Comparison of ENCODE assay signal across 18 cellular contexts in the genomic region with DNA sequence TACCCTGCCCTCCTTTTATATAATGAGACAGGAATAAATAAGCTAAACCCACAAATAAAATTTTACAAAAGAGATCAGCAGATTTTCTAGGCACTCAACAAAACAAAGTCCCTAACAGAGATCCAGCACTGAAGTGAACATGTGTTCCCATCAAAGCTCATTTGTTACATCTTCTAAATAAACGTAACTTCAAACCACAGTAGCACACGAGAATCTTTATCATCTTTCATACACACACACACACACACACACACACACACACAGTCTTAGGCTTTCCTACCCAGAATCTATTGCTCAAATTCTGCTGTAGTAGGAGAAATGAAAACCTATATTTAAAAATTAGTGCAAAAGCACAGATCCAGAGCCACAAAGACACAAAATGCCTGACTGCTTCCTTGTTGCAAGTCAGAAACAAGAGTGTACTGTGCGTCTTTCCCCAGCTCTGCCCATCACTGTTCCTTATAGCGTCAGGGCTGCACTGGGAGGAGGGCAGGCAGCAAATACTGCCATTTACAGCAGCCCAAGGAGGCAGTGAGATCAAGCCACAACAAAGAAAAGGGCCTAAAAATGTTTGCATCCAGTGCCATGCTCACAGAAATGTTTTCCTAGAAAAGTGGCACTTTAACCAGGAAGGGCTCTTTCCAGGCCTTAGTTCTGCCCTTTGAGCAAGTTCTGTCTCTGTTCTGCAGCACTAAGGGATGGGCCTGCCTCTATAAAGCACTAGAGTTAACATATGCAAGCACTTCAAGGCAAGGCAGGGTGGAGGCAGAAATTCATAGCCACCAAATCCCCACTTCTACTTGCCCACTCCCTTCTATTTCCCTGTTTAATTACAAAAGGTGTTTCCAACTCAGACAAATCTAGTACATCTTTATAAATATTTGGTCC. TPM values are rescaled to one million over a fixed set of nuclear protein-coding genes. Genes with fewer than 3 reads are reported as not detected.
A peak's percentile ranks its signal among the peaks of the same experiment; 100 is the strongest.
DNase-seq lines count a peak whose midpoint lies in the region; ATAC-seq, FAIRE-seq and TF ChIP-seq lines count a peak whose summit lies in the region.
"Had no signal": no experiment of that assay in that cellular context is flagged by ENCODE, and none has a peak within 500 bp of the region (broad histone marks: within the 10 kb centered on the region; RNA-seq: fewer than 3 reads in every experiment).

No MANE protein-coding gene starts in this region.

- H3K36me3 ChIP-seq in HepG2 (replicated peaks in 1 of 2; ENCODE audit: control insufficient read depth in 1 of 2, insufficient read depth in 2 of 2, low read length in 2 of 2) (peaks cover 3 to 24% of the 10 kb centered on the region in 2 experiments), right lobe of liver (peaks cover 0 to 5% (median 2%) of the 10 kb centered on the region in 4 donors), upper lobe of right lung (peaks cover 24% of the 10 kb centered on the region), MG63 (peaks cover 4% of the 10 kb centered on the region; the same call in 1 of the 2 replicates)
- H3K36me3 ChIP-seq in naive thymus-derived CD4-positive, alpha-beta T cell (ENCODE audit: control insufficient read depth in 2 of 3, insufficient read depth in 3 of 3, low read length in 3 of 3) = peaks cover 0 to 14% (median 0%) of the 10 kb centered on the region in 3 experiments

- no peaks in the 10 kb centered on the region for H3K27me3 ChIP-seq in HepG2 (ENCODE audit: control insufficient read depth in 1 of 2, insufficient read depth in 2 of 2, low read length in 2 of 2)
- no peaks in the 10 kb centered on the region for H3K27me3 ChIP-seq in right lobe of liver
- no peaks in the 10 kb centered on the region for H3K27me3 ChIP-seq in naive thymus-derived CD4-positive, alpha-beta T cell (ENCODE audit: control insufficient read depth in 2 of 2, insufficient read depth in 2 of 2, low read length in 2 of 2)
- H3K27me3 ChIP-seq in upper lobe of right lung = no peaks in the 10 kb centered on the region
- no peaks in the 10 kb centered on the region for H3K27me3 ChIP-seq in MG63
- H3K27me3 ChIP-seq: body of pancreas, neutrophil, upper lobe of left lung had no signal

- intact Hi-C loops in HepG2 (cut with micrococcal nuclease; ENCODE audit: unreplicated experiment) = no loop called here
- intact Hi-C loops in right lobe of liver (cut with DNase I) = no loop called here
- intact Hi-C loops in naive thymus-derived CD4-positive, alpha-beta T cell (cut with micrococcal nuclease) = no loop called here
- intact Hi-C loops in upper lobe of right lung (cut with DNase I) = no loop called here

- TF ChIP-seq RAD21 in HepG2 (CRISPR knock-in tag; IDR thresholded peaks at IDR 0.05) = no peak

- TF ChIP-seq CTCF in HepG2 (CRISPR knock-in tag; IDR thresholded peaks at IDR 0.05) (no peak), right lobe of liver (IDR thresholded peaks at IDR 0.05) (no peak), choroid plexus epithelial cell (conservative IDR thresholded peaks at IDR 0.05; ENCODE audit: low read depth, low read length) (no peak), upper lobe of right lung (IDR thresholded peaks at IDR 0.05) (no peak)

- in situ Hi-C loops in HepG2 (cut with HindIII; ENCODE audit: extremely low pct_ligation_motif_present, low pct_unique_long_range_greater_than_20kb) = no loop called here

- H3K4me3 Mint-ChIP-seq in naive thymus-derived CD4-positive, alpha-beta T cell = peak overlapping the region in 9 of 10 donors; percentile 4 to 81 (median 41)

- no peak for FAIRE-seq in HepG2 (lab: Jason Lieb, UNC)

- peaks cover 47% of the 10 kb centered on the region for H3K4me1 ChIP-seq in HepG2 (ENCODE audit: insufficient read depth, low read length)
- H3K4me1 ChIP-seq in right lobe of liver = peaks cover 0 to 20% (median 8%) of the 10 kb centered on the region in 4 donors
- H3K4me1 ChIP-seq in naive thymus-derived CD4-positive, alpha-beta T cell (ENCODE audit: control insufficient read depth in 2 of 2, insufficient read depth in 2 of 2, low read length in 2 of 2) = peaks cover 13 to 18% of the 10 kb centered on the region in 2 donors
- peaks cover 41% of the 10 kb centered on the region for H3K4me1 ChIP-seq in upper lobe of right lung

- H3K27me3 Mint-ChIP-seq in naive thymus-derived CD4-positive, alpha-beta T cell = no peaks in the 10 kb centered on the region

- H4K20me1 ChIP-seq in HepG2 (ENCODE audit: insufficient read depth, low read length) = peaks cover 9% of the 10 kb centered on the region; the same call in 1 of the 2 replicates

- H3K4me1 Mint-ChIP-seq in naive thymus-derived CD4-positive, alpha-beta T cell = peaks cover 27 to 69% (median 54%) of the 10 kb centered on the region in 7 donors

- CTCF ChIA-PET in HepG2 (lab: Yijun Ruan, JAX; ENCODE audit: low intra/inter-chr PET ratio, low total read pairs) = no interaction called here
- CTCF ChIA-PET in naive thymus-derived CD4-positive, alpha-beta T cell (lab: Charles Lee) = no interaction called here

- H3K79me2 ChIP-seq in HepG2 (ENCODE audit: insufficient read depth, low read length) = peaks cover 73% of the 10 kb centered on the region

- H3K9ac ChIP-seq in HepG2 (ENCODE audit: insufficient read depth, low read depth, low read length) = no peak overlapping the region

- TF ChIP-seq EP300 in HepG2 (IDR thresholded peaks at IDR 0.05; ENCODE audit: low read depth in 2 of 2, low read length in 2 of 2) (no peak), HepG2 (CRISPR knock-in tag; IDR thresholded peaks at IDR 0.05; ENCODE audit: borderline replicate concordance) (no peak)

- no peak overlapping the region for H2AFZ ChIP-seq in HepG2 (ENCODE audit: low read length)

- BruUV-seq in HepG2 (replicated peaks; lab: Mats Ljungman, UMichigan) = no TSS peak

- H3K27ac Mint-ChIP-seq in naive thymus-derived CD4-positive, alpha-beta T cell = peak overlapping the region in 8 of 9 donors; percentile 32 to 79 (median 68)

- H3K9me3 ChIP-seq in HepG2 (ENCODE audit: low read length) = no peaks in the 10 kb centered on the region
- H3K9me3 ChIP-seq in right lobe of liver = no peaks in the 10 kb centered on the region
- H3K9me3 ChIP-seq in naive thymus-derived CD4-positive, alpha-beta T cell (ENCODE audit: control insufficient read depth in 2 of 3, low read length in 3 of 3) = no peaks in the 10 kb centered on the region
- H3K9me3 ChIP-seq in upper lobe of right lung = no peaks in the 10 kb centered on the region
- no peaks in the 10 kb centered on the region for H3K9me3 ChIP-seq in MG63
- H3K9me3 ChIP-seq: body of pancreas, neutrophil, upper lobe of left lung had no signal

- H3K4me3 ChIP-seq in HepG2 (replicated peaks in 1 of 3; ENCODE audit: insufficient read depth in 1 of 3, low read depth in 2 of 3, low read length in 3 of 3) (no peak overlapping the region), right lobe of liver (no peak overlapping the region), choroid plexus epithelial cell (ENCODE audit: low read depth, low read length) (no peak overlapping the region), upper lobe of right lung (no peak overlapping the region), MG63 (no peak overlapping the region)
- no peak overlapping the region for H3K4me3 ChIP-seq in naive thymus-derived CD4-positive, alpha-beta T cell (ENCODE audit: low read length)
- H3K4me3 ChIP-seq: body of pancreas, upper lobe of left lung had no signal

- peak; percentile 30; the same call in 1 of the 3 replicates for ATAC-seq in HepG2
- ATAC-seq in right lobe of liver = no peak
- ATAC-seq in naive thymus-derived CD4-positive, alpha-beta T cell = no peak
- ATAC-seq in upper lobe of right lung = peak; percentile 43
- ATAC-seq in activated CD4-positive, CD25-positive, alpha-beta regulatory T cell treated with anti-CD3 and anti-CD28 coated beads, Interleukin-2, amount 50 U/mL, for 24 hours = no peak
- ATAC-seq: body of pancreas, SK-N-SH treated with all-trans-retinoic acid at 6 μM for 48 hours had no signal

- TF ChIP-seq POLR2A in HepG2 (IDR thresholded peaks at IDR 0.05; ENCODE audit: insufficient read depth in 1 of 2, low read depth in 2 of 2, low read length in 2 of 2) (no peak), right lobe of liver (IDR thresholded peaks at IDR 0.05) (no peak)

- POLR2A ChIA-PET in HepG2 (lab: Yijun Ruan, JAX) = no interaction called here
- POLR2A ChIA-PET in naive thymus-derived CD4-positive, alpha-beta T cell (lab: Charles Lee) = no interaction called here

- H3K36me3 Mint-ChIP-seq in naive thymus-derived CD4-positive, alpha-beta T cell = peaks cover 0 to 20% (median 18%) of the 10 kb centered on the region in 5 donors

- H3K9me3 Mint-ChIP-seq in naive thymus-derived CD4-positive, alpha-beta T cell = no peaks in the 10 kb centered on the region

- DNase-seq in HepG2 (ENCODE audit: low spot score) (no peak), right lobe of liver (no peak), choroid plexus epithelial cell (ENCODE audit: low read depth) (peak; percentile 30), upper lobe of right lung (peak; percentile 5), MG63 (no peak)
- DNase-seq in naive thymus-derived CD4-positive, alpha-beta T cell = peak in 1 of 9 donors; percentile 17
- no peak for DNase-seq in stimulated activated CD4-positive, alpha-beta T cell treated with anti-CD3 and anti-CD28 coated beads, Interleukin-2, amount 100 ng/mL, for 48 hours
- DNase-seq: activated T-cell treated with anti-CD3 and anti-CD28 coated beads, Interleukin-2, amount 50 U/mL, for 1 hour; body of pancreas; kidney glomerular epithelial cell; NCI-H1092; NCI-H345; WERI-Rb-1 had no signal

- peak overlapping the region; percentile 25 for H3K4me2 ChIP-seq in HepG2 (ENCODE audit: low read depth, low read length)

- peak overlapping the region; percentile 60 for H3K27ac ChIP-seq in HepG2 (ENCODE audit: extremely low read length, insufficient read depth, low read length)
- no peak overlapping the region for H3K27ac ChIP-seq in right lobe of liver
- H3K27ac ChIP-seq in naive thymus-derived CD4-positive, alpha-beta T cell (ENCODE audit: low read depth, low read length) = no peak overlapping the region
- no peak overlapping the region for H3K27ac ChIP-seq in upper lobe of right lung
- H3K27ac ChIP-seq: neutrophil had no signal

- WGBS in HepG2 (ENCODE audit: low lambda C conversion rate) = 81% methylated on average over 4 of the region's 4 CpGs
- WGBS in right lobe of liver (ENCODE audit: insufficient coverage, low coverage, low lambda C conversion rate, missing lambda C conversion rate) = 81% methylated on average over 2 of the region's 4 CpGs

RNA-seq across cellular contexts. Expression of gene IP6K1, which starts 6.0 kb away (rescaled TPM):
- total RNA-seq in HepG2 (2016; rRNA removed; fragmentation: Illumina TruSeq; extraction: Trizol) = 17.7 and 20.0 TPM in 2 replicates
- total RNA-seq in HepG2 (2016; cell fraction: cytosol; rRNA removed; fragmentation: Illumina TruSeq; extraction: Trizol; ENCODE audit: low read depth) = 2.3 and 2.4 TPM in 2 replicates
- total RNA-seq in HepG2 (2016; cell fraction: insoluble cytoplasmic fraction; rRNA removed; fragmentation: Illumina TruSeq; extraction: Trizol) = 18.9 TPM in 2 replicates
- total RNA-seq in HepG2 (2016; cell fraction: membrane; rRNA removed; fragmentation: Illumina TruSeq; extraction: Trizol) = 10.5 and 11.3 TPM in 2 replicates
- total RNA-seq in HepG2 (2016; cell fraction: nucleus; rRNA removed; fragmentation: Illumina TruSeq; extraction: Trizol) = 14.7 and 20.3 TPM in 2 replicates
- polyA plus RNA-seq in HepG2 (2011; rRNA removed) = 29.7 and 38.8 TPM in 2 replicates
- polyA plus RNA-seq in HepG2 (2011; cell fraction: cytosol; rRNA removed) = 15.7 and 20.5 TPM in 2 replicates
- polyA plus RNA-seq in HepG2 (2011; cell fraction: nucleus; rRNA removed) = 37.9 and 43.4 TPM in 2 replicates
- polyA plus RNA-seq in HepG2 (2012) = 17.1 and 20.6 TPM in 2 replicates
- 1.5 and 2.0 TPM in 2 replicates for polyA plus RNA-seq in HepG2 (2016; cell fraction: cytosol; fragmentation: Illumina TruSeq; extraction: Trizol; ENCODE audit: low read depth)
- polyA plus RNA-seq in HepG2 (2016; cell fraction: insoluble cytoplasmic fraction; fragmentation: Illumina TruSeq; extraction: Trizol; ENCODE audit: low read depth) = 13.9 and 19.8 TPM in 2 replicates
- polyA plus RNA-seq in HepG2 (2016; cell fraction: membrane; fragmentation: Illumina TruSeq; extraction: Trizol; ENCODE audit: low read depth) = 6.2 and 7.7 TPM in 2 replicates
- 23.1 and 24.9 TPM in 2 replicates for polyA plus RNA-seq in HepG2 (2016; cell fraction: nucleus; fragmentation: Illumina TruSeq; extraction: Trizol; ENCODE audit: insufficient read depth, low read depth)
- polyA minus RNA-seq in HepG2 (2011; rRNA and poly(A)+ RNA removed; ENCODE audit: low replicate concordance) = 99.3 and 116 TPM in 2 replicates
- polyA minus RNA-seq in HepG2 (2011; cell fraction: cytosol; rRNA and poly(A)+ RNA removed) = 24.3 and 30.4 TPM in 2 replicates
- polyA minus RNA-seq in HepG2 (2011; cell fraction: nucleus; rRNA and poly(A)+ RNA removed) = 29.6 and 33.9 TPM in 2 replicates
- total RNA-seq in right lobe of liver = 10 to 100 TPM; 12.6 to 19.6 (median 16.2) TPM
- 10 to 100 TPM; 41.8 to 57.0 (median 47.3) TPM for total RNA-seq in naive thymus-derived CD4-positive, alpha-beta T cell
- polyA plus RNA-seq in naive thymus-derived CD4-positive, alpha-beta T cell = 10 to 100 TPM; 18.4 to 36.3 TPM
- total RNA-seq in upper lobe of right lung = 39.5 TPM
- total RNA-seq in MG63 (2014; rRNA removed; shearing (Covaris generic); ENCODE audit: low replicate concordance) = 10.9 and 19.5 TPM in 2 replicates

RNA-seq across cellular contexts. Expression of gene CDHR4, which starts 19.3 kb away (rescaled TPM):
- total RNA-seq in HepG2 (2016; rRNA removed; fragmentation: Illumina TruSeq; extraction: Trizol) (not detected in 2 replicates), right lobe of liver (not detected), upper lobe of right lung (not detected)
- not detected in 2 replicates for total RNA-seq in HepG2 (2016; cell fraction: cytosol; rRNA removed; fragmentation: Illumina TruSeq; extraction: Trizol; ENCODE audit: low read depth)
- total RNA-seq in HepG2 (2016; cell fraction: insoluble cytoplasmic fraction; rRNA removed; fragmentation: Illumina TruSeq; extraction: Trizol) = not detected in 2 replicates
- not detected in 2 replicates for total RNA-seq in HepG2 (2016; cell fraction: membrane; rRNA removed; fragmentation: Illumina TruSeq; extraction: Trizol)
- total RNA-seq in HepG2 (2016; cell fraction: nucleus; rRNA removed; fragmentation: Illumina TruSeq; extraction: Trizol) = not detected in 2 replicates
- 0.21 and 0.26 TPM in 2 replicates for polyA plus RNA-seq in HepG2 (2011; rRNA removed)
- polyA plus RNA-seq in HepG2 (2011; cell fraction: cytosol; rRNA removed) = 0.08 TPM in 1 of 2 replicates, not detected in the other
- 0.98 and 1.7 TPM in 2 replicates for polyA plus RNA-seq in HepG2 (2011; cell fraction: nucleus; rRNA removed)
- not detected in 2 replicates for polyA plus RNA-seq in HepG2 (2012)
- polyA plus RNA-seq in HepG2 (2016; cell fraction: cytosol; fragmentation: Illumina TruSeq; extraction: Trizol; ENCODE audit: low read depth) = not detected in 2 replicates
- polyA plus RNA-seq in HepG2 (2016; cell fraction: insoluble cytoplasmic fraction; fragmentation: Illumina TruSeq; extraction: Trizol; ENCODE audit: low read depth) = not detected in 2 replicates
- polyA plus RNA-seq in HepG2 (2016; cell fraction: membrane; fragmentation: Illumina TruSeq; extraction: Trizol; ENCODE audit: low read depth) = not detected in 2 replicates
- polyA plus RNA-seq in HepG2 (2016; cell fraction: nucleus; fragmentation: Illumina TruSeq; extraction: Trizol; ENCODE audit: insufficient read depth, low read depth) = 0.17 TPM in 1 of 2 replicates, not detected in the other
- 0.40 TPM in 1 of 2 replicates, not detected in the other for polyA minus RNA-seq in HepG2 (2011; rRNA and poly(A)+ RNA removed; ENCODE audit: low replicate concordance)
- polyA minus RNA-seq in HepG2 (2011; cell fraction: cytosol; rRNA and poly(A)+ RNA removed) = not detected in 2 replicates
- 0.26 TPM in 1 of 2 replicates, not detected in the other for polyA minus RNA-seq in HepG2 (2011; cell fraction: nucleus; rRNA and poly(A)+ RNA removed)
- total RNA-seq in naive thymus-derived CD4-positive, alpha-beta T cell = under 1 TPM in 3 of 5 experiments, not detected in 2; 0.29 to 0.62 (median 0.44) TPM
- not detected for polyA plus RNA-seq in naive thymus-derived CD4-positive, alpha-beta T cell
- 0.10 TPM in 1 of 2 replicates, not detected in the other for total RNA-seq in MG63 (2014; rRNA removed; shearing (Covaris generic); ENCODE audit: low replicate concordance)
- total RNA-seq: HT1080 had no signal

RNA-seq across cellular contexts. Expression of gene INKA1, which starts 22.7 kb away (rescaled TPM):
- total RNA-seq in HepG2 (2016; rRNA removed; fragmentation: Illumina TruSeq; extraction: Trizol) (0.22 TPM in 1 of 2 replicates, not detected in the other), right lobe of liver (1 to 10 TPM in 1 of 6 experiments, under 1 TPM in 5; 0.46 to 1.2 (median 0.73) TPM), upper lobe of right lung (6.6 TPM)
- total RNA-seq in HepG2 (2016; cell fraction: cytosol; rRNA removed; fragmentation: Illumina TruSeq; extraction: Trizol; ENCODE audit: low read depth) = 0.30 TPM in 1 of 2 replicates, not detected in the other
- total RNA-seq in HepG2 (2016; cell fraction: insoluble cytoplasmic fraction; rRNA removed; fragmentation: Illumina TruSeq; extraction: Trizol) = 0.15 TPM in 1 of 2 replicates, not detected in the other
- 0.17 and 0.28 TPM in 2 replicates for total RNA-seq in HepG2 (2016; cell fraction: membrane; rRNA removed; fragmentation: Illumina TruSeq; extraction: Trizol)
- total RNA-seq in HepG2 (2016; cell fraction: nucleus; rRNA removed; fragmentation: Illumina TruSeq; extraction: Trizol) = not detected in 2 replicates
- polyA plus RNA-seq in HepG2 (2011; rRNA removed) = 0.41 and 0.77 TPM in 2 replicates
- 0.42 and 0.78 TPM in 2 replicates for polyA plus RNA-seq in HepG2 (2011; cell fraction: cytosol; rRNA removed)
- 0.34 and 1.1 TPM in 2 replicates for polyA plus RNA-seq in HepG2 (2011; cell fraction: nucleus; rRNA removed)
- 0.28 and 0.42 TPM in 2 replicates for polyA plus RNA-seq in HepG2 (2012)
- 0.14 and 0.17 TPM in 2 replicates for polyA plus RNA-seq in HepG2 (2016; cell fraction: cytosol; fragmentation: Illumina TruSeq; extraction: Trizol; ENCODE audit: low read depth)
- polyA plus RNA-seq in HepG2 (2016; cell fraction: insoluble cytoplasmic fraction; fragmentation: Illumina TruSeq; extraction: Trizol; ENCODE audit: low read depth) = 0.23 TPM in 1 of 2 replicates, not detected in the other
- 0.22 TPM in 1 of 2 replicates, not detected in the other for polyA plus RNA-seq in HepG2 (2016; cell fraction: membrane; fragmentation: Illumina TruSeq; extraction: Trizol; ENCODE audit: low read depth)
- polyA plus RNA-seq in HepG2 (2016; cell fraction: nucleus; fragmentation: Illumina TruSeq; extraction: Trizol; ENCODE audit: insufficient read depth, low read depth) = not detected in 2 replicates
- polyA minus RNA-seq in HepG2 (2011; rRNA and poly(A)+ RNA removed; ENCODE audit: low replicate concordance) = 0.38 and 0.82 TPM in 2 replicates
- 0.79 TPM in 1 of 2 replicates, not detected in the other for polyA minus RNA-seq in HepG2 (2011; cell fraction: cytosol; rRNA and poly(A)+ RNA removed)
- polyA minus RNA-seq in HepG2 (2011; cell fraction: nucleus; rRNA and poly(A)+ RNA removed) = 0.50 and 0.64 TPM in 2 replicates
- total RNA-seq in naive thymus-derived CD4-positive, alpha-beta T cell = 1 to 10 TPM in 3 of 5 experiments, under 1 TPM in 2; 0.65 to 2.2 (median 1.8) TPM
- polyA plus RNA-seq in naive thymus-derived CD4-positive, alpha-beta T cell = 1 to 10 TPM in 1 of 2 donors, under 1 TPM in 1; 0.69 to 1.6 TPM
- 3.2 TPM in 1 of 2 replicates, not detected in the other for total RNA-seq in MG63 (2014; rRNA removed; shearing (Covaris generic); ENCODE audit: low replicate concordance)

RNA-seq across cellular contexts. Expression of gene UBA7, which starts 33.4 kb away (rescaled TPM):
- total RNA-seq in HepG2 (2016; rRNA removed; fragmentation: Illumina TruSeq; extraction: Trizol) = 5.8 and 9.5 TPM in 2 replicates
- 1.7 and 1.9 TPM in 2 replicates for total RNA-seq in HepG2 (2016; cell fraction: cytosol; rRNA removed; fragmentation: Illumina TruSeq; extraction: Trizol; ENCODE audit: low read depth)
- 5.7 and 9.9 TPM in 2 replicates for total RNA-seq in HepG2 (2016; cell fraction: insoluble cytoplasmic fraction; rRNA removed; fragmentation: Illumina TruSeq; extraction: Trizol)
- 1.4 and 1.8 TPM in 2 replicates for total RNA-seq in HepG2 (2016; cell fraction: membrane; rRNA removed; fragmentation: Illumina TruSeq; extraction: Trizol)
- 11.0 and 11.7 TPM in 2 replicates for total RNA-seq in HepG2 (2016; cell fraction: nucleus; rRNA removed; fragmentation: Illumina TruSeq; extraction: Trizol)
- 16.5 and 20.2 TPM in 2 replicates for polyA plus RNA-seq in HepG2 (2011; rRNA removed)
- polyA plus RNA-seq in HepG2 (2011; cell fraction: cytosol; rRNA removed) = 6.1 and 8.8 TPM in 2 replicates
- 175 and 207 TPM in 2 replicates for polyA plus RNA-seq in HepG2 (2011; cell fraction: nucleus; rRNA removed)
- 8.4 and 9.1 TPM in 2 replicates for polyA plus RNA-seq in HepG2 (2012)
- 0.49 and 0.55 TPM in 2 replicates for polyA plus RNA-seq in HepG2 (2016; cell fraction: cytosol; fragmentation: Illumina TruSeq; extraction: Trizol; ENCODE audit: low read depth)
- 3.6 and 4.7 TPM in 2 replicates for polyA plus RNA-seq in HepG2 (2016; cell fraction: insoluble cytoplasmic fraction; fragmentation: Illumina TruSeq; extraction: Trizol; ENCODE audit: low read depth)
- polyA plus RNA-seq in HepG2 (2016; cell fraction: membrane; fragmentation: Illumina TruSeq; extraction: Trizol; ENCODE audit: low read depth) = 0.78 and 0.79 TPM in 2 replicates
- 18.3 and 25.6 TPM in 2 replicates for polyA plus RNA-seq in HepG2 (2016; cell fraction: nucleus; fragmentation: Illumina TruSeq; extraction: Trizol; ENCODE audit: insufficient read depth, low read depth)
- polyA minus RNA-seq in HepG2 (2011; rRNA and poly(A)+ RNA removed; ENCODE audit: low replicate concordance) = 10.2 and 40.3 TPM in 2 replicates
- 7.9 and 8.9 TPM in 2 replicates for polyA minus RNA-seq in HepG2 (2011; cell fraction: cytosol; rRNA and poly(A)+ RNA removed)
- 32.6 and 36.8 TPM in 2 replicates for polyA minus RNA-seq in HepG2 (2011; cell fraction: nucleus; rRNA and poly(A)+ RNA removed)
- total RNA-seq in right lobe of liver = 10 to 100 TPM; 16.4 to 39.1 (median 28.5) TPM
- 100 to 1,000 TPM; 273 to 318 (median 287) TPM for total RNA-seq in naive thymus-derived CD4-positive, alpha-beta T cell
- 10 to 100 TPM; 31.6 to 48.4 TPM for polyA plus RNA-seq in naive thymus-derived CD4-positive, alpha-beta T cell
- total RNA-seq in upper lobe of right lung = 110 TPM
- 5.8 and 6.9 TPM in 2 replicates for total RNA-seq in MG63 (2014; rRNA removed; shearing (Covaris generic); ENCODE audit: low replicate concordance)

RNA-seq across cellular contexts. Expression of gene GMPPB, which starts 56.6 kb away (rescaled TPM):
- total RNA-seq in HepG2 (2016; rRNA removed; fragmentation: Illumina TruSeq; extraction: Trizol) = 21.7 and 23.1 TPM in 2 replicates
- 3.9 and 5.4 TPM in 2 replicates for total RNA-seq in HepG2 (2016; cell fraction: cytosol; rRNA removed; fragmentation: Illumina TruSeq; extraction: Trizol; ENCODE audit: low read depth)
- total RNA-seq in HepG2 (2016; cell fraction: insoluble cytoplasmic fraction; rRNA removed; fragmentation: Illumina TruSeq; extraction: Trizol) = 21.2 and 23.8 TPM in 2 replicates
- 7.3 and 8.9 TPM in 2 replicates for total RNA-seq in HepG2 (2016; cell fraction: membrane; rRNA removed; fragmentation: Illumina TruSeq; extraction: Trizol)
- total RNA-seq in HepG2 (2016; cell fraction: nucleus; rRNA removed; fragmentation: Illumina TruSeq; extraction: Trizol) = 14.9 and 16.7 TPM in 2 replicates
- 6.5 and 9.1 TPM in 2 replicates for polyA plus RNA-seq in HepG2 (2011; rRNA removed)
- 6.3 and 8.4 TPM in 2 replicates for polyA plus RNA-seq in HepG2 (2011; cell fraction: cytosol; rRNA removed)
- polyA plus RNA-seq in HepG2 (2011; cell fraction: nucleus; rRNA removed) = 15.5 and 21.5 TPM in 2 replicates
- 4.8 and 5.8 TPM in 2 replicates for polyA plus RNA-seq in HepG2 (2012)
- 3.3 and 3.7 TPM in 2 replicates for polyA plus RNA-seq in HepG2 (2016; cell fraction: cytosol; fragmentation: Illumina TruSeq; extraction: Trizol; ENCODE audit: low read depth)
- 17.8 and 18.8 TPM in 2 replicates for polyA plus RNA-seq in HepG2 (2016; cell fraction: insoluble cytoplasmic fraction; fragmentation: Illumina TruSeq; extraction: Trizol; ENCODE audit: low read depth)
- polyA plus RNA-seq in HepG2 (2016; cell fraction: membrane; fragmentation: Illumina TruSeq; extraction: Trizol; ENCODE audit: low read depth) = 4.7 and 5.8 TPM in 2 replicates
- 23.9 and 25.9 TPM in 2 replicates for polyA plus RNA-seq in HepG2 (2016; cell fraction: nucleus; fragmentation: Illumina TruSeq; extraction: Trizol; ENCODE audit: insufficient read depth, low read depth)
- polyA minus RNA-seq in HepG2 (2011; rRNA and poly(A)+ RNA removed; ENCODE audit: low replicate concordance) = 21.4 and 30.7 TPM in 2 replicates
- polyA minus RNA-seq in HepG2 (2011; cell fraction: cytosol; rRNA and poly(A)+ RNA removed) = 4.2 and 5.6 TPM in 2 replicates
- 12.6 and 20.3 TPM in 2 replicates for polyA minus RNA-seq in HepG2 (2011; cell fraction: nucleus; rRNA and poly(A)+ RNA removed)
- 10 to 100 TPM; 12.2 to 34.2 (median 25.6) TPM for total RNA-seq in right lobe of liver
- 10 to 100 TPM; 38.3 to 60.4 (median 43.9) TPM for total RNA-seq in naive thymus-derived CD4-positive, alpha-beta T cell
- 10 to 100 TPM; 14.9 to 18.1 TPM for polyA plus RNA-seq in naive thymus-derived CD4-positive, alpha-beta T cell
- 34.8 TPM for total RNA-seq in upper lobe of right lung
- total RNA-seq in MG63 (2014; rRNA removed; shearing (Covaris generic); ENCODE audit: low replicate concordance) = 16.8 and 19.4 TPM in 2 replicates

Comparison
In these comparisons a context has a peak if more than half of its experiments do, and no peak if none do; other contexts are left out.
1. ATAC-seq: peak in HepG2 (single experiment) and upper lobe of right lung (single experiment); none in right lobe of liver (0 of 4), naive thymus-derived CD4-positive, alpha-beta T cell (single experiment) and activated CD4-positive, CD25-positive, alpha-beta regulatory T cell treated with anti-CD3 and anti-CD28 coated beads, Interleukin-2, amount 50 U/mL, for 24 hours (0 of 2).
2. DNase-seq: peak in choroid plexus epithelial cell (single experiment) and upper lobe of right lung (single experiment); none in HepG2 (single experiment), right lobe of liver (0 of 3), MG63 (single experiment) and stimulated activated CD4-positive, alpha-beta T cell treated with anti-CD3 and anti-CD28 coated beads, Interleukin-2, amount 100 ng/mL, for 48 hours (0 of 2).